Comparison of ENCODE assay signal across 1 cellular context in genomic region chr2:20097889-20098714, GRCh38.
TF ChIP-seq lines count a peak whose summit lies in the region.

No MANE protein-coding gene starts in this region.

TF ChIP-seq in HepG2, 621 proteins besides CTCF, POLR2A, EP300 and RAD21 (continued from another document and continues in another):
- TF ChIP-seq, protein P1, sequence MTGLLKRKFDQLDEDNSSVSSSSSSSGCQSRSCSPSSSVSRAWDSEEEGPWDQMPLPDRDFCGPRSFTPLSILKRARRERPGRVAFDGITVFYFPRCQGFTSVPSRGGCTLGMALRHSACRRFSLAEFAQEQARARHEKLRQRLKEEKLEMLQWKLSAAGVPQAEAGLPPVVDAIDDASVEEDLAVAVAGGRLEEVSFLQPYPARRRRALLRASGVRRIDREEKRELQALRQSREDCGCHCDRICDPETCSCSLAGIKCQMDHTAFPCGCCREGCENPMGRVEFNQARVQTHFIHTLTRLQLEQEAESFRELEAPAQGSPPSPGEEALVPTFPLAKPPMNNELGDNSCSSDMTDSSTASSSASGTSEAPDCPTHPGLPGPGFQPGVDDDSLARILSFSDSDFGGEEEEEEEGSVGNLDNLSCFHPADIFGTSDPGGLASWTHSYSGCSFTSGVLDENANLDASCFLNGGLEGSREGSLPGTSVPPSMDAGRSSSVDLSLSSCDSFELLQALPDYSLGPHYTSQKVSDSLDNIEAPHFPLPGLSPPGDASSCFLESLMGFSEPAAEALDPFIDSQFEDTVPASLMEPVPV (CRISPR knock-in tag; IDR thresholded peaks at IDR 0.05) = peak; percentile 46; the same call in 1 of the 2 replicates
- TF ChIP-seq, protein P2, sequence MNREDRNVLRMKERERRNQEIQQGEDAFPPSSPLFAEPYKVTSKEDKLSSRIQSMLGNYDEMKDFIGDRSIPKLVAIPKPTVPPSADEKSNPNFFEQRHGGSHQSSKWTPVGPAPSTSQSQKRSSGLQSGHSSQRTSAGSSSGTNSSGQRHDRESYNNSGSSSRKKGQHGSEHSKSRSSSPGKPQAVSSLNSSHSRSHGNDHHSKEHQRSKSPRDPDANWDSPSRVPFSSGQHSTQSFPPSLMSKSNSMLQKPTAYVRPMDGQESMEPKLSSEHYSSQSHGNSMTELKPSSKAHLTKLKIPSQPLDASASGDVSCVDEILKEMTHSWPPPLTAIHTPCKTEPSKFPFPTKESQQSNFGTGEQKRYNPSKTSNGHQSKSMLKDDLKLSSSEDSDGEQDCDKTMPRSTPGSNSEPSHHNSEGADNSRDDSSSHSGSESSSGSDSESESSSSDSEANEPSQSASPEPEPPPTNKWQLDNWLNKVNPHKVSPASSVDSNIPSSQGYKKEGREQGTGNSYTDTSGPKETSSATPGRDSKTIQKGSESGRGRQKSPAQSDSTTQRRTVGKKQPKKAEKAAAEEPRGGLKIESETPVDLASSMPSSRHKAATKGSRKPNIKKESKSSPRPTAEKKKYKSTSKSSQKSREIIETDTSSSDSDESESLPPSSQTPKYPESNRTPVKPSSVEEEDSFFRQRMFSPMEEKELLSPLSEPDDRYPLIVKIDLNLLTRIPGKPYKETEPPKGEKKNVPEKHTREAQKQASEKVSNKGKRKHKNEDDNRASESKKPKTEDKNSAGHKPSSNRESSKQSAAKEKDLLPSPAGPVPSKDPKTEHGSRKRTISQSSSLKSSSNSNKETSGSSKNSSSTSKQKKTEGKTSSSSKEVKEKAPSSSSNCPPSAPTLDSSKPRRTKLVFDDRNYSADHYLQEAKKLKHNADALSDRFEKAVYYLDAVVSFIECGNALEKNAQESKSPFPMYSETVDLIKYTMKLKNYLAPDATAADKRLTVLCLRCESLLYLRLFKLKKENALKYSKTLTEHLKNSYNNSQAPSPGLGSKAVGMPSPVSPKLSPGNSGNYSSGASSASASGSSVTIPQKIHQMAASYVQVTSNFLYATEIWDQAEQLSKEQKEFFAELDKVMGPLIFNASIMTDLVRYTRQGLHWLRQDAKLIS (CRISPR knock-in tag; IDR thresholded peaks at IDR 0.05) = no peak
- TF ChIP-seq ZNF761 (CRISPR knock-in tag; conservative IDR thresholded peaks at IDR 0.05) (no peak), ZSCAN9 (CRISPR knock-in tag; IDR thresholded peaks at IDR 0.05; ENCODE audit: borderline replicate concordance) (peak; percentile 81), ARNT2 (CRISPR knock-in tag; IDR thresholded peaks at IDR 0.05; ENCODE audit: low read depth) (peak; percentile 9; the same call in 1 of the 2 replicates), NFAT5 (CRISPR knock-in tag; IDR thresholded peaks at IDR 0.05) (no peak), ZMYM4 (CRISPR knock-in tag; IDR thresholded peaks at IDR 0.05) (peak; percentile 23; the same call in 1 of the 2 replicates), SALL2 (CRISPR knock-in tag; IDR thresholded peaks at IDR 0.05) (no peak), ZNF687 (CRISPR knock-in tag; IDR thresholded peaks at IDR 0.05) (peak; percentile 44), ZNF792 (CRISPR knock-in tag; IDR thresholded peaks at IDR 0.05) (peak; percentile 79; the same call in 1 of the 2 replicates), SMAD9 (CRISPR knock-in tag; IDR thresholded peaks at IDR 0.05) (no peak), GPBP1L1 (CRISPR knock-in tag; IDR thresholded peaks at IDR 0.05) (no peak), ZNF619 (CRISPR knock-in tag; IDR thresholded peaks at IDR 0.05) (0 out of 2 replicates have a peak, but pooled peaks have one; percentile 56), SIX4 (CRISPR knock-in tag; IDR thresholded peaks at IDR 0.05) (no peak), ESRRA (CRISPR knock-in tag; IDR thresholded peaks at IDR 0.05; ENCODE audit: low read depth) (no peak), ETV5 (CRISPR knock-in tag; IDR thresholded peaks at IDR 0.05; ENCODE audit: borderline replicate concordance) (peak; percentile 19; the same call in 1 of the 2 replicates), HDAC2 (CRISPR knock-in tag; IDR thresholded peaks at IDR 0.05) (peak; percentile 49; the same call in 1 of the 2 replicates), ZNF510 (CRISPR knock-in tag; IDR thresholded peaks at IDR 0.05; ENCODE audit: low read depth) (0 out of 2 replicates have a peak, but pooled peaks have one; percentile 44), ZNF766 (CRISPR knock-in tag; IDR thresholded peaks at IDR 0.05; ENCODE audit: borderline replicate concordance) (no peak), MYNN (CRISPR knock-in tag; IDR thresholded peaks at IDR 0.05; ENCODE audit: low read depth) (peak; percentile 76; the same call in 1 of the 2 replicates), ZNF598 (CRISPR knock-in tag; IDR thresholded peaks at IDR 0.05; ENCODE audit: borderline replicate concordance) (0 out of 2 replicates have a peak, but pooled peaks have one; percentile 33), ZNF775 (CRISPR knock-in tag; IDR thresholded peaks at IDR 0.05; ENCODE audit: borderline replicate concordance) (no peak), ZBTB1 (CRISPR knock-in tag; IDR thresholded peaks at IDR 0.05; ENCODE audit: borderline replicate concordance) (no peak), ZNF749 (CRISPR knock-in tag; IDR thresholded peaks at IDR 0.05; ENCODE audit: borderline replicate concordance) (no peak), PLRG1 (conservative IDR thresholded peaks at IDR 0.05) (no peak), GATAD2A (CRISPR knock-in tag; IDR thresholded peaks at IDR 0.05) (peak; percentile 56; the same call in 1 of the 2 replicates), ZNF660 (CRISPR knock-in tag; IDR thresholded peaks at IDR 0.05; ENCODE audit: borderline replicate concordance, low read depth) (no peak), JDP2 (CRISPR knock-in tag; IDR thresholded peaks at IDR 0.05; ENCODE audit: borderline replicate concordance) (no peak), YEATS4 (CRISPR knock-in tag; IDR thresholded peaks at IDR 0.05; ENCODE audit: borderline replicate concordance) (peak; percentile 22; the same call in 1 of the 2 replicates), KLF11 (CRISPR knock-in tag; IDR thresholded peaks at IDR 0.05) (no peak), ZNF839 (CRISPR knock-in tag; IDR thresholded peaks at IDR 0.05; ENCODE audit: borderline replicate concordance) (no peak), TARDBP (CRISPR knock-in tag; IDR thresholded peaks at IDR 0.05) (peak; percentile 80)
- TF ChIP-seq, protein P3, sequence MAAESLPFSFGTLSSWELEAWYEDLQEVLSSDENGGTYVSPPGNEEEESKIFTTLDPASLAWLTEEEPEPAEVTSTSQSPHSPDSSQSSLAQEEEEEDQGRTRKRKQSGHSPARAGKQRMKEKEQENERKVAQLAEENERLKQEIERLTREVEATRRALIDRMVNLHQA (CRISPR knock-in tag; IDR thresholded peaks at IDR 0.05) = no peak
- TF ChIP-seq, protein P4, sequence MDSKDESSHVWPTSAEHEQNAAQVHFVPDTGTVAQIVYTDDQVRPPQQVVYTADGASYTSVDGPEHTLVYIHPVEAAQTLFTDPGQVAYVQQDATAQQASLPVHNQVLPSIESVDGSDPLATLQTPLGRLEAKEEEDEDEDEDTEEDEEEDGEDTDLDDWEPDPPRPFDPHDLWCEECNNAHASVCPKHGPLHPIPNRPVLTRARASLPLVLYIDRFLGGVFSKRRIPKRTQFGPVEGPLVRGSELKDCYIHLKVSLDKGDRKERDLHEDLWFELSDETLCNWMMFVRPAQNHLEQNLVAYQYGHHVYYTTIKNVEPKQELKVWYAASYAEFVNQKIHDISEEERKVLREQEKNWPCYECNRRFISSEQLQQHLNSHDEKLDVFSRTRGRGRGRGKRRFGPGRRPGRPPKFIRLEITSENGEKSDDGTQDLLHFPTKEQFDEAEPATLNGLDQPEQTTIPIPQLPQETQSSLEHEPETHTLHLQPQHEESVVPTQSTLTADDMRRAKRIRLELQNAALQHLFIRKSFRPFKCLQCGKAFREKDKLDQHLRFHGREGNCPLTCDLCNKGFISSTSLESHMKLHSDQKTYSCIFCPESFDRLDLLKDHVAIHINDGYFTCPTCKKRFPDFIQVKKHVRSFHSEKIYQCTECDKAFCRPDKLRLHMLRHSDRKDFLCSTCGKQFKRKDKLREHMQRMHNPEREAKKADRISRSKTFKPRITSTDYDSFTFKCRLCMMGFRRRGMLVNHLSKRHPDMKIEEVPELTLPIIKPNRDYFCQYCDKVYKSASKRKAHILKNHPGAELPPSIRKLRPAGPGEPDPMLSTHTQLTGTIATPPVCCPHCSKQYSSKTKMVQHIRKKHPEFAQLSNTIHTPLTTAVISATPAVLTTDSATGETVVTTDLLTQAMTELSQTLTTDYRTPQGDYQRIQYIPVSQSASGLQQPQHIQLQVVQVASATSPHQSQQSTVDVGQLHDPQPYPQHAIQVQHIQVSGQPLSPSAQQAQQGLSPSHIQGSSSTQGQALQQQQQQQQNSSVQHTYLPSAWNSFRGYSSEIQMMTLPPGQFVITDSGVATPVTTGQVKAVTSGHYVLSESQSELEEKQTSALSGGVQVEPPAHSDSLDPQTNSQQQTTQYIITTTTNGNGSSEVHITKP (CRISPR knock-in tag; IDR thresholded peaks at IDR 0.05; ENCODE audit: low read depth) = peak; percentile 99
- TF ChIP-seq, protein P5, sequence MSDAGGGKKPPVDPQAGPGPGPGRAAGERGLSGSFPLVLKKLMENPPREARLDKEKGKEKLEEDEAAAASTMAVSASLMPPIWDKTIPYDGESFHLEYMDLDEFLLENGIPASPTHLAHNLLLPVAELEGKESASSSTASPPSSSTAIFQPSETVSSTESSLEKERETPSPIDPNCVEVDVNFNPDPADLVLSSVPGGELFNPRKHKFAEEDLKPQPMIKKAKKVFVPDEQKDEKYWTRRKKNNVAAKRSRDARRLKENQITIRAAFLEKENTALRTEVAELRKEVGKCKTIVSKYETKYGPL (CRISPR knock-in tag; IDR thresholded peaks at IDR 0.05) = no peak
- TF ChIP-seq, protein P6, sequence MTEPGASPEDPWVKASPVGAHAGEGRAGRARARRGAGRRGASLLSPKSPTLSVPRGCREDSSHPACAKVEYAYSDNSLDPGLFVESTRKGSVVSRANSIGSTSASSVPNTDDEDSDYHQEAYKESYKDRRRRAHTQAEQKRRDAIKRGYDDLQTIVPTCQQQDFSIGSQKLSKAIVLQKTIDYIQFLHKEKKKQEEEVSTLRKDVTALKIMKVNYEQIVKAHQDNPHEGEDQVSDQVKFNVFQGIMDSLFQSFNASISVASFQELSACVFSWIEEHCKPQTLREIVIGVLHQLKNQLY (CRISPR knock-in tag; IDR thresholded peaks at IDR 0.05) = no peak
